Comparison of ENCODE assay signal across 18 cellular contexts in genomic region chr2:17084882-17085281, GRCh38.
"Had no signal": no experiment of that assay in that cellular context is flagged by ENCODE, and none has a peak within 500 bp of the region (broad histone marks: within the 10 kb centered on the region; RNA-seq: fewer than 3 reads in every experiment).

No MANE protein-coding gene starts in this region.

- H3K27me3 ChIP-seq: ascending aorta, foreskin keratinocyte, neural progenitor cell, sigmoid colon, spleen, upper lobe of left lung had no signal

- H3K4me1 ChIP-seq: ascending aorta, foreskin keratinocyte, neural progenitor cell, sigmoid colon, spleen had no signal

- H3K36me3 ChIP-seq: ascending aorta, neural progenitor cell, sigmoid colon, spleen, thoracic aorta, upper lobe of left lung had no signal

- H3K9me3 ChIP-seq: ascending aorta, sigmoid colon, thoracic aorta, upper lobe of left lung had no signal

- H3K27ac ChIP-seq: ascending aorta, foreskin keratinocyte, neural progenitor cell, sigmoid colon, SK-N-MC, spleen, thoracic aorta, upper lobe of left lung had no signal

- DNase-seq: activated CD4-positive, alpha-beta T cell treated with anti-CD3 and anti-CD28 coated beads for 1 hour; activated gamma-delta T cell treated with Interleukin-2 at 50 U/mL for 16 hours; activated T-cell treated with anti-CD3 and anti-CD28 coated beads, Interleukin-2, amount 50 U/mL, for 1 hour; effector CD4-positive, alpha-beta T cell; erythroblast; foreskin keratinocyte; hippocampal formation; naive thymus-derived CD4-positive, alpha-beta T cell; retina; sigmoid colon; spleen; stimulated activated CD4-positive, alpha-beta T cell treated with anti-CD3 and anti-CD28 coated beads, Interleukin-4, amount 100 ng/mL, for 1 hour; stimulated activated naive CD4-positive, alpha-beta T cell; upper lobe of left lung had no signal

- ATAC-seq: foreskin keratinocyte; naive thymus-derived CD4-positive, alpha-beta T cell had no signal

- H3K4me3 ChIP-seq: ascending aorta, neural progenitor cell, sigmoid colon, SK-N-MC, spleen, thoracic aorta, upper lobe of left lung had no signal
